Comparison of ENCODE assay signal across 8 cellular contexts in genomic region chr10:69180525-69181204, GRCh38. TPM values are rescaled to one million over a fixed set of nuclear protein-coding genes. Genes with fewer than 3 reads are reported as not detected.
DNase-seq lines count a peak whose midpoint lies in the region; ATAC-seq, FAIRE-seq and TF ChIP-seq lines count a peak whose summit lies in the region.

No MANE protein-coding gene starts in this region.

- CTCF ChIA-PET in activated CD4-positive, alpha-beta memory T cell treated with anti-CD3 and anti-CD28 coated beads for 36 hours (lab: Charles Lee) = interaction anchor here (1.6 kb wide), 1 partner anchor 176 kb away, joined by 6 read pairs; no protein-coding TSS in a partner anchor

- H3K27ac ChIP-seq in pancreas = peak overlapping the region; percentile 81 to 98 (median 94)

- intact Hi-C loops in activated CD4-positive, alpha-beta memory T cell treated with anti-CD3 and anti-CD28 coated beads for 36 hours (cut with micrococcal nuclease) = loop anchor here (1.0 kb wide), 1 partner anchor 35 kb away; no protein-coding TSS in a partner anchor
- intact Hi-C loops in pancreas (cut with DNase I) (no loop called here), left colon (cut with DNase I, micrococcal nuclease) (no loop called here)

- H3K27me3 Mint-ChIP-seq in activated CD4-positive, alpha-beta memory T cell treated with anti-CD3 and anti-CD28 coated beads for 36 hours = no peaks in the 10 kb centered on the region

- peaks cover 4% of the 10 kb centered on the region for H3K36me3 Mint-ChIP-seq in activated CD4-positive, alpha-beta memory T cell treated with anti-CD3 and anti-CD28 coated beads for 36 hours

- 1 to 2% methylated on average over 29 of the region's 29 CpGs for WGBS in pancreas, 2 donors

- H3K9me3 Mint-ChIP-seq in activated CD4-positive, alpha-beta memory T cell treated with anti-CD3 and anti-CD28 coated beads for 36 hours = no peaks in the 10 kb centered on the region

- H3K4me1 ChIP-seq in pancreas = peaks cover 7 to 12% (median 12%) of the 10 kb centered on the region in 3 donors

- peaks cover 47% of the 10 kb centered on the region for H3K4me1 Mint-ChIP-seq in activated CD4-positive, alpha-beta memory T cell treated with anti-CD3 and anti-CD28 coated beads for 36 hours (ENCODE audit: low read depth)

- POLR2A ChIA-PET in activated CD4-positive, alpha-beta memory T cell treated with anti-CD3 and anti-CD28 coated beads for 36 hours (lab: Charles Lee) = interaction anchor here (0.6 to 1.3 kb wide), 5 partner anchors 13 to 243 kb away, joined by 3 to 4 read pairs (median 3); partner anchors contain the start of gene SRGN

- H3K27me3 ChIP-seq in pancreas = no peaks in the 10 kb centered on the region

- peak overlapping the region; percentile 74 to 98 (median 86) for H3K4me3 ChIP-seq in pancreas

- no peak for FAIRE-seq in pancreas (lab: Jason Lieb, UNC)

- no peaks in the 10 kb centered on the region for H3K9me3 ChIP-seq in pancreas

- TF ChIP-seq CTCF in pancreas (IDR thresholded peaks at IDR 0.05) = no peak

- H3K27ac Mint-ChIP-seq in activated CD4-positive, alpha-beta memory T cell treated with anti-CD3 and anti-CD28 coated beads for 36 hours = peak overlapping the region; percentile 100

- DNase-seq in EH (ENCODE audit: low read depth) (peak; percentile 30), fibroblast of peridontal ligament (ENCODE audit: extremely low read depth) (peak; percentile 10), pancreas (no peak), left colon (no peak), left lobe of liver (ENCODE audit: low spot score) (no peak)
- DNase-seq in activated CD4-positive, alpha-beta memory T cell treated with anti-CD3 and anti-CD28 coated beads for 36 hours = peak; percentile 57

- peak overlapping the region; percentile 87 for H3K4me3 Mint-ChIP-seq in activated CD4-positive, alpha-beta memory T cell treated with anti-CD3 and anti-CD28 coated beads for 36 hours

- H3K36me3 ChIP-seq in pancreas = no peaks in the 10 kb centered on the region

- peak; percentile 10 for ATAC-seq in HG03565 (IDR thresholded peaks at IDR 0.05; ENCODE audit: unreplicated experiment)
- no peak for ATAC-seq in pancreas
- no peak for ATAC-seq in left colon
- no peak for ATAC-seq in left lobe of liver
- ATAC-seq in HG03460 (IDR thresholded peaks at IDR 0.05; ENCODE audit: unreplicated experiment) = no peak

RNA-seq across cellular contexts. Expression of gene SUPV3L1, which starts 0.6 kb away (rescaled TPM):
- total RNA-seq in activated CD4-positive, alpha-beta memory T cell treated with anti-CD3 and anti-CD28 coated beads for 36 hours = 10 to 100 TPM; 45.0 to 47.6 TPM
- 10 to 100 TPM in 5 of 6 donors, 1 to 10 TPM in 1; 8.6 to 18.0 (median 12.5) TPM for total RNA-seq in pancreas
- 10 to 100 TPM; 52.0 to 78.1 TPM for polyA plus RNA-seq in pancreas
- 10 to 100 TPM; 24.3 to 30.1 TPM for total RNA-seq in left colon
- total RNA-seq in left lobe of liver = 15.7 TPM

RNA-seq across cellular contexts. Expression of gene HKDC1, which starts 39.5 kb away (rescaled TPM):
- total RNA-seq in activated CD4-positive, alpha-beta memory T cell treated with anti-CD3 and anti-CD28 coated beads for 36 hours = 1 to 10 TPM in 1 of 2 experiments, under 1 TPM in 1; 0.67 to 1.1 TPM
- total RNA-seq in pancreas (1 to 10 TPM; 3.7 to 9.3 (median 6.3) TPM), left colon (10 to 100 TPM; 24.9 to 37.8 TPM), left lobe of liver (0.65 TPM)
- polyA plus RNA-seq in pancreas = 10 to 100 TPM in 1 of 2 donors, 1 to 10 TPM in 1; 9.8 to 11.1 TPM

RNA-seq across cellular contexts. Expression of gene VPS26A, which starts 56.7 kb away (rescaled TPM):
- total RNA-seq in activated CD4-positive, alpha-beta memory T cell treated with anti-CD3 and anti-CD28 coated beads for 36 hours = 10 to 100 TPM; 44.6 to 51.4 TPM
- total RNA-seq in pancreas (10 to 100 TPM; 14.5 to 26.1 (median 18.8) TPM), left colon (10 to 100 TPM; 58.3 to 67.6 TPM), left lobe of liver (15.1 TPM)
- polyA plus RNA-seq in pancreas = 10 to 100 TPM in 1 of 2 donors, 1 to 10 TPM in 1; 7.0 to 14.0 TPM

Comparison
In these comparisons a context has a peak if more than half of its experiments do, and no peak if none do; other contexts are left out.
1. DNase-seq: peak in EH (single experiment), activated CD4-positive, alpha-beta memory T cell treated with anti-CD3 and anti-CD28 coated beads for 36 hours (single experiment) and fibroblast of peridontal ligament (single experiment); none in pancreas (0 of 6), left colon (0 of 2) and left lobe of liver (single experiment).